8 cellular contexts compared by ENCODE assay signal in genomic region chr3:159765025-159765859, GRCh38.
DNase-seq lines count a peak whose midpoint lies in the region; ATAC-seq, FAIRE-seq and TF ChIP-seq lines count a peak whose summit lies in the region.

No MANE protein-coding gene starts in this region.

- TF ChIP-seq RAD21 in SK-N-SH (IDR thresholded peaks at IDR 0.05; ENCODE audit: low read length): no peak

- H3F3A ChIP-seq in SK-N-SH (replicated peaks; ENCODE audit: insufficient read depth): peaks cover 23% of the 10 kb centered on the region

- H3K4me3 Mint-ChIP-seq in effector memory CD8-positive, alpha-beta T cell: peak overlapping the region; percentile 44 to 47

- CTCF ChIA-PET in SK-N-SH (lab: Yijun Ruan, JAX): interaction anchor here (1.0 to 2.2 kb wide), 5 partner anchors 10 to 505 kb away, joined by 3 to 11 read pairs (median 8); no protein-coding TSS in a partner anchor

- peak in 1 of 2 experiments; percentile 60; a peak in 1 of 4 replicates for TF ChIP-seq EP300 in SK-N-SH (IDR thresholded peaks at IDR 0.05; ENCODE audit: borderline replicate concordance in 1 of 2, low read depth in 1 of 2, low read length in 1 of 2)
- no peak for TF ChIP-seq EP300 in stomach (IDR thresholded peaks at IDR 0.05)

- TF ChIP-seq POLR2A in lower leg skin (IDR thresholded peaks at IDR 0.05) (no peak), stomach (IDR thresholded peaks at IDR 0.05) (no peak)

- peak overlapping the region; percentile 83 for H3K4me2 ChIP-seq in SK-N-SH

- intact Hi-C loops in lower leg skin (cut with DNase I; ENCODE audit: low total_unique reads): no loop called here
- intact Hi-C loops in stomach (cut with DNase I; ENCODE audit: low total_unique reads): no loop called here

- 0 out of 2 replicates have a peak overlapping the region, but pooled peaks have one; percentile 5 for H2AFZ ChIP-seq in SK-N-SH (ENCODE audit: low read depth)

- H3K27ac ChIP-seq in SK-N-SH (ENCODE audit: low read depth in 2 of 2, low read length in 1 of 2) (peak overlapping the region; percentile 88 to 97), stomach (peak overlapping the region; percentile 39 to 98 (median 95))

- in situ Hi-C loops in Caki2 (cut with HindIII; ENCODE audit: low pct_unique_long_range_greater_than_20kb, low sequenced_read_pairs): no loop called here

- POLR2A ChIA-PET in SK-N-SH (lab: Yijun Ruan, JAX): no interaction called here

- peak; percentile 78 for FAIRE-seq in HTR-8/SVneo (lab: Jason Lieb, UNC)

- under 1% methylated on average over 21 of the region's 47 CpGs for WGBS in SK-N-SH (ENCODE audit: low lambda C conversion rate)
- 0 to 1% methylated on average over 26 to 45 of the region's 47 CpGs for WGBS in lower leg skin, 2 donors
- 1 to 3% (median 1%) methylated on average over 28 to 47 of the region's 47 CpGs for WGBS in stomach, 5 donors

- peaks cover 49 to 80% of the 10 kb centered on the region in 2 donors for H3K27me3 Mint-ChIP-seq in effector memory CD8-positive, alpha-beta T cell

- peaks cover 43% of the 10 kb centered on the region for H3K79me2 ChIP-seq in SK-N-SH (ENCODE audit: insufficient read depth)

- H3K27ac Mint-ChIP-seq in effector memory CD8-positive, alpha-beta T cell: no peak overlapping the region

- peak; percentile 99 for DNase-seq in Caki2 (ENCODE audit: low read depth)
- DNase-seq in HTR-8/SVneo (ENCODE audit: insufficient read length, low spot score): peak; percentile 78
- peak; percentile 74 for DNase-seq in SK-N-SH
- DNase-seq in effector memory CD8-positive, alpha-beta T cell: no peak
- peak; percentile 76 to 95 for DNase-seq in lower leg skin (ENCODE audit: low spot score in 2 of 2)
- peak; percentile 41 for DNase-seq in stomach
- no peak for DNase-seq in GM19238 (ENCODE audit: insufficient read length, low spot score)

- ATAC-seq in effector memory CD8-positive, alpha-beta T cell (replicated peaks): no peak
- ATAC-seq in HG03108 (IDR thresholded peaks at IDR 0.05; ENCODE audit: unreplicated experiment): no peak

- H3K36me3 Mint-ChIP-seq in effector memory CD8-positive, alpha-beta T cell (ENCODE audit: insufficient read depth): no peaks in the 10 kb centered on the region

- H3K9ac ChIP-seq in SK-N-SH: peak overlapping the region; percentile 85

- H3K27me3 ChIP-seq in SK-N-SH (ENCODE audit: insufficient read depth) (no peaks in the 10 kb centered on the region), stomach (peaks cover 0 to 38% (median 25%) of the 10 kb centered on the region in 3 donors)

- H3K4me1 ChIP-seq in SK-N-SH (ENCODE audit: control insufficient read depth in 1 of 2, insufficient read depth in 2 of 2, low read depth in 1 of 2, low read length in 1 of 2): peaks cover 22 to 40% of the 10 kb centered on the region in 2 experiments; a peak in 3 of 4 replicates
- peaks cover 21 to 65% (median 44%) of the 10 kb centered on the region in 4 donors for H3K4me1 ChIP-seq in stomach

- H3K9me3 Mint-ChIP-seq in effector memory CD8-positive, alpha-beta T cell: peaks cover 0 to 2% of the 10 kb centered on the region in 2 donors

- no peaks in the 10 kb centered on the region for H3K9me3 ChIP-seq in SK-N-SH
- no peaks in the 10 kb centered on the region for H3K9me3 ChIP-seq in stomach

- no peaks in the 10 kb centered on the region for H3K9me2 ChIP-seq in SK-N-SH

- TF ChIP-seq CTCF in SK-N-SH (IDR thresholded peaks at IDR 0.05) (no peak), lower leg skin (IDR thresholded peaks at IDR 0.05) (no peak), stomach (IDR thresholded peaks at IDR 0.05) (no peak)

- peak overlapping the region; percentile 83 to 96 for H3K4me3 ChIP-seq in SK-N-SH (ENCODE audit: low read depth in 2 of 2, low read length in 1 of 2)
- peak overlapping the region; percentile 45 for H3K4me3 ChIP-seq in lower leg skin (ENCODE audit: low read depth, poor library complexity, severe bottlenecking)
- peak overlapping the region; percentile 71 to 76 (median 73) for H3K4me3 ChIP-seq in stomach

- 0 out of 2 replicates have a peak, but pooled peaks cover 7% of the 10 kb centered on the region for H4K20me1 ChIP-seq in SK-N-SH (ENCODE audit: insufficient read depth)

- H3K36me3 ChIP-seq in SK-N-SH (replicated peaks in 1 of 2; ENCODE audit: control insufficient read depth in 1 of 2, insufficient read depth in 2 of 2, low read length in 1 of 2) (no peaks in the 10 kb centered on the region), stomach (no peaks in the 10 kb centered on the region)

- peaks cover 5 to 6% of the 10 kb centered on the region in 2 donors for H3K4me1 Mint-ChIP-seq in effector memory CD8-positive, alpha-beta T cell (ENCODE audit: low read depth in 2 of 2)

TF ChIP-seq in SK-N-SH, 30 proteins besides CTCF, POLR2A, EP300 and RAD21 (continues in another document):
- TF ChIP-seq TAF1 (IDR thresholded peaks at IDR 0.05; ENCODE audit: borderline replicate concordance, low read depth, low read length): peak; percentile 68; the same call in 1 of the 2 replicates
- 0 out of 2 replicates have a peak, but pooled peaks have one; percentile 39 for TF ChIP-seq SIN3A (IDR thresholded peaks at IDR 0.05; ENCODE audit: borderline replicate concordance, low read depth, low read length)
- TF ChIP-seq MXI1 (IDR thresholded peaks at IDR 0.05; ENCODE audit: low read depth, low read length): peak; percentile 72; the same call in 1 of the 2 replicates
- TF ChIP-seq, protein P1, sequence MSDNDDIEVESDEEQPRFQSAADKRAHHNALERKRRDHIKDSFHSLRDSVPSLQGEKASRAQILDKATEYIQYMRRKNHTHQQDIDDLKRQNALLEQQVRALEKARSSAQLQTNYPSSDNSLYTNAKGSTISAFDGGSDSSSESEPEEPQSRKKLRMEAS (IDR thresholded peaks at IDR 0.05; ENCODE audit: low read depth): peak; percentile 68
- TF ChIP-seq YY1 (IDR thresholded peaks at IDR 0.05; ENCODE audit: low read depth): peak; percentile 65; the same call in 1 of the 2 replicates
- TF ChIP-seq JUND (IDR thresholded peaks at IDR 0.05): peak; percentile 76
- peak; percentile 68; the same call in 1 of the 2 replicates for TF ChIP-seq RXRA (IDR thresholded peaks at IDR 0.05; ENCODE audit: borderline replicate concordance, low read depth)
- peak; percentile 39; the same call in 1 of the 2 replicates for TF ChIP-seq NFIC (IDR thresholded peaks at IDR 0.05; ENCODE audit: borderline replicate concordance)
- TF ChIP-seq RFX5 (IDR thresholded peaks at IDR 0.05; ENCODE audit: low read length): no peak
- peak; percentile 58 for TF ChIP-seq TCF12 (IDR thresholded peaks at IDR 0.05)
- no peak for TF ChIP-seq FOXM1 (IDR thresholded peaks at IDR 0.05; ENCODE audit: low read depth)
- TF ChIP-seq, protein P2, sequence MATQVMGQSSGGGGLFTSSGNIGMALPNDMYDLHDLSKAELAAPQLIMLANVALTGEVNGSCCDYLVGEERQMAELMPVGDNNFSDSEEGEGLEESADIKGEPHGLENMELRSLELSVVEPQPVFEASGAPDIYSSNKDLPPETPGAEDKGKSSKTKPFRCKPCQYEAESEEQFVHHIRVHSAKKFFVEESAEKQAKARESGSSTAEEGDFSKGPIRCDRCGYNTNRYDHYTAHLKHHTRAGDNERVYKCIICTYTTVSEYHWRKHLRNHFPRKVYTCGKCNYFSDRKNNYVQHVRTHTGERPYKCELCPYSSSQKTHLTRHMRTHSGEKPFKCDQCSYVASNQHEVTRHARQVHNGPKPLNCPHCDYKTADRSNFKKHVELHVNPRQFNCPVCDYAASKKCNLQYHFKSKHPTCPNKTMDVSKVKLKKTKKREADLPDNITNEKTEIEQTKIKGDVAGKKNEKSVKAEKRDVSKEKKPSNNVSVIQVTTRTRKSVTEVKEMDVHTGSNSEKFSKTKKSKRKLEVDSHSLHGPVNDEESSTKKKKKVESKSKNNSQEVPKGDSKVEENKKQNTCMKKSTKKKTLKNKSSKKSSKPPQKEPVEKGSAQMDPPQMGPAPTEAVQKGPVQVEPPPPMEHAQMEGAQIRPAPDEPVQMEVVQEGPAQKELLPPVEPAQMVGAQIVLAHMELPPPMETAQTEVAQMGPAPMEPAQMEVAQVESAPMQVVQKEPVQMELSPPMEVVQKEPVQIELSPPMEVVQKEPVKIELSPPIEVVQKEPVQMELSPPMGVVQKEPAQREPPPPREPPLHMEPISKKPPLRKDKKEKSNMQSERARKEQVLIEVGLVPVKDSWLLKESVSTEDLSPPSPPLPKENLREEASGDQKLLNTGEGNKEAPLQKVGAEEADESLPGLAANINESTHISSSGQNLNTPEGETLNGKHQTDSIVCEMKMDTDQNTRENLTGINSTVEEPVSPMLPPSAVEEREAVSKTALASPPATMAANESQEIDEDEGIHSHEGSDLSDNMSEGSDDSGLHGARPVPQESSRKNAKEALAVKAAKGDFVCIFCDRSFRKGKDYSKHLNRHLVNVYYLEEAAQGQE (IDR thresholded peaks at IDR 0.05; ENCODE audit: low read depth, low read length): peak; percentile 31; the same call in 1 of the 2 replicates
- peak; percentile 97 for TF ChIP-seq MEF2A (IDR thresholded peaks at IDR 0.05; ENCODE audit: borderline replicate concordance, low read depth)
- TF ChIP-seq TEAD4 (IDR thresholded peaks at IDR 0.05; ENCODE audit: borderline replicate concordance, insufficient read depth): peak; percentile 60; the same call in 1 of the 2 replicates
- TF ChIP-seq SMC3 (IDR thresholded peaks at IDR 0.05; ENCODE audit: low read depth, low read length): no peak
- peak; percentile 90 for TF ChIP-seq FOSL2 (IDR thresholded peaks at IDR 0.05; ENCODE audit: borderline replicate concordance, low read depth)
- no peak; the same call in 1 of the 2 replicates for TF ChIP-seq ZBTB33 (IDR thresholded peaks at IDR 0.05; ENCODE audit: borderline replicate concordance, low read depth)
- peak; percentile 73; the same call in 1 of the 2 replicates for TF ChIP-seq POLR2AphosphoS5 (IDR thresholded peaks at IDR 0.05; ENCODE audit: low read depth, low read length)
- no peak for TF ChIP-seq EZH2phosphoT487 (IDR thresholded peaks at IDR 0.05; ENCODE audit: borderline replicate concordance, low read depth)

Comparison
In these comparisons a context has a peak if more than half of its experiments do, and no peak if none do; other contexts are left out.
1. DNase-seq: peak in Caki2 (single experiment), HTR-8/SVneo (single experiment), SK-N-SH (single experiment), lower leg skin (2 of 2) and stomach (single experiment); none in effector memory CD8-positive, alpha-beta T cell (0 of 3) and GM19238 (single experiment).
2. Peak in every context shown above with its lines, with median percentiles within 50 percentile points of each other: H3K4me3 ChIP-seq.